ENCODE assay signal across 8 cellular contexts in genomic region chr12:48865441-48866290, GRCh38. TPM values are rescaled to one million over a fixed set of nuclear protein-coding genes. Genes with fewer than 3 reads are reported as not detected.
DNase-seq lines count a peak whose midpoint lies in the region; ATAC-seq and TF ChIP-seq lines count a peak whose summit lies in the region.

Gene RND1 (minus strand): TSS chr12:48865870. CDS start chr12:48865767, 103 bp downstream.

- TF ChIP-seq POLR2A in GM18951 (IDR thresholded peaks at IDR 0.05; ENCODE audit: extremely low read depth, insufficient read depth, insufficient read length) (peak; percentile 99), spleen (IDR thresholded peaks at IDR 0.05) (peak; percentile 28 to 97 (median 93))

- peak within 1 kb of the TSS in 6 of 8 donors; percentile 2 to 74 (median 48) for H3K27ac ChIP-seq in spleen

- intact Hi-C loops in spleen (cut with DNase I; ENCODE audit: low total_unique reads): no loop called here

- no peaks in the 10 kb centered on the region for H3K9me3 ChIP-seq in spleen

- peak; percentile 98 for ATAC-seq in HG03175 (IDR thresholded peaks at IDR 0.05; ENCODE audit: unreplicated experiment)

- H3K4me3 ChIP-seq in spleen: peak within 1 kb of the TSS; percentile 38 to 85 (median 56)

- TF ChIP-seq CTCF in spleen (IDR thresholded peaks at IDR 0.05 in 8 of 11, conservative IDR thresholded peaks at IDR 0.05 in 3 of 11): peak in 1 of 11 experiments; percentile 29

- DNase-seq in AG08396 (ENCODE audit: low spot score) (peak; percentile 91), NCI-H2227 treated with DMSO at 0.1 percent for 48 hours (lab: John Stamatoyannopoulos, UW) (peak; percentile 80), cerebellar cortex (ENCODE audit: low spot score) (peak; percentile 98), iris pigment epithelial cell (ENCODE audit: low read depth) (peak; percentile 91), spleen (peak; percentile 86)
- DNase-seq in activated CD4-positive, CD25-positive, alpha-beta regulatory T cell treated with anti-CD3 and anti-CD28 coated beads, Interleukin-2, amount 50 U/mL, for 16 hours (ENCODE audit: low read depth, low spot score): peak; percentile 60

- H3K4me1 ChIP-seq in spleen: peaks cover 7 to 32% (median 24%) of the 10 kb centered on the region in 6 donors

- H3K27me3 ChIP-seq in spleen (replicated peaks in 1 of 7): peaks cover 0 to 39% (median 0%) of the 10 kb centered on the region in 7 donors

- in situ Hi-C loops in GM18951 (cut with MboI; ENCODE audit: low sequenced_read_pairs, unreplicated experiment): no loop called here

- 0 to 2% (median 1%) methylated on average over 22 to 30 of the region's 30 CpGs for WGBS in spleen, 5 donors

- peaks cover 0 to 12% (median 0%) of the 10 kb centered on the region in 6 donors for H3K36me3 ChIP-seq in spleen

RNA-seq across cellular contexts. Expression of gene RND1, which starts in this region (rescaled TPM):
- total RNA-seq in spleen: 1 to 10 TPM in 5 of 7 donors, under 1 TPM in 2; 0.69 to 3.0 (median 1.5) TPM
- polyA plus RNA-seq in spleen: under 1 TPM; 0.65 to 0.93 (median 0.86) TPM

Comparison
In these comparisons a context has a peak if more than half of its experiments do, and no peak if none do; other contexts are left out.
1. Peak in every context shown above with its lines: DNase-seq, ATAC-seq, H3K4me3 ChIP-seq and H3K27ac ChIP-seq.